In the genomic region with DNA sequence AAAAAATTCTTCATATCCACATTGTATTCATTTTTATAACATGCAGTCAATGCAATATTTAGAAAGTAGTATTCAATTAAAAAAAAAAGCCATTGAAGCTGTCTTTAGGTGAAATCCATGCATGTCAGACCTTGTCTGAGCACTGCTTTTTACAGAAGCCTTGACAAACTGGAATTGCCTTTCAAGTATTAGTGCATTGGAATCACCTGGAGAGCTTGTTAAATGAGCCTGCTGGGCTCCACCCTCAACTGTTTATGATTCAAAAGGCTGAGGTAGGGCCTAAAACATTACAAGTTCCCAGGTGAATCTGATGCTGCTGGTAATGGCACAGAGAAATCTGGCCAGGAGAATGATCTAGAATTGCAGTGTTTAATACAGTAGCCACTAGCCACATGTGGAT, we compare ENCODE assay signal across 20 cellular contexts.
DNase-seq lines count a peak whose midpoint lies in the region; ATAC-seq and TF ChIP-seq lines count a peak whose summit lies in the region.
"Had no signal": no experiment of that assay in that cellular context is flagged by ENCODE, and none has a peak within 500 bp of the region (broad histone marks: within the 10 kb centered on the region; RNA-seq: fewer than 3 reads in every experiment).

No MANE protein-coding gene starts in this region.

- TF ChIP-seq CTCF in HEK293 (tag by site-specific recombination; IDR thresholded peaks at IDR 0.05) (no peak), VCaP (conservative IDR thresholded peaks at IDR 0.05) (no peak), foreskin keratinocyte (conservative IDR thresholded peaks at IDR 0.05) (no peak), prostate gland (IDR thresholded peaks at IDR 0.05) (no peak)

- H3K9me3 ChIP-seq in HEK293 (ENCODE audit: control insufficient read depth, insufficient read depth, low read depth, low read length) (no peaks in the 10 kb centered on the region), prostate gland (no peaks in the 10 kb centered on the region)
- H3K9me3 ChIP-seq: A549, SJSA1 had no signal

- POLR2A ChIA-PET in HEK293 (lab: Yijun Ruan, JAX) = interaction anchor here (0.7 kb wide), 1 partner anchor 195 kb away, joined by 4 read pairs; no protein-coding TSS in a partner anchor

- no peaks in the 10 kb centered on the region for H3K27me3 ChIP-seq in foreskin keratinocyte
- no peaks in the 10 kb centered on the region for H3K27me3 ChIP-seq in prostate gland (replicated peaks; ENCODE audit: insufficient read depth)
- H3K27me3 ChIP-seq: SJSA1 had no signal

- H3K27ac ChIP-seq in HEK293 (ENCODE audit: extremely low read depth, low read depth, low read length) (0 out of 2 replicates have a peak overlapping the region, but pooled peaks have one; percentile 5), VCaP (peak overlapping the region; percentile 93), foreskin keratinocyte (no peak overlapping the region), prostate gland (no peak overlapping the region)
- H3K27ac ChIP-seq: A549, KMS-11, SJSA1 had no signal

- peaks cover 0 to 6% of the 10 kb centered on the region in 2 experiments; a peak in 2 of 3 replicates for H3K36me3 ChIP-seq in HEK293 (ENCODE audit: control insufficient read depth in 2 of 2, insufficient read depth in 1 of 2, low read length in 2 of 2)
- no peaks in the 10 kb centered on the region for H3K36me3 ChIP-seq in prostate gland
- H3K36me3 ChIP-seq: SJSA1 had no signal

- H3K4me3 ChIP-seq in HEK293 (ENCODE audit: low read depth, low read length) (no peak overlapping the region), prostate gland (no peak overlapping the region)
- H3K4me3 ChIP-seq: A549, SJSA1 had no signal

- ATAC-seq in foreskin keratinocyte = no peak
- ATAC-seq in GM21526 (IDR thresholded peaks at IDR 0.05; ENCODE audit: low FRiP score, unreplicated experiment) = no peak
- ATAC-seq: A549, Right ventricle myocardium inferior had no signal

- peaks cover 23% of the 10 kb centered on the region for H3K4me1 ChIP-seq in HEK293 (ENCODE audit: control insufficient read depth, insufficient read depth, low read length)
- peaks cover 14% of the 10 kb centered on the region for H3K4me1 ChIP-seq in foreskin keratinocyte
- no peaks in the 10 kb centered on the region for H3K4me1 ChIP-seq in prostate gland (replicated peaks)

- peak; percentile 63 to 79 for DNase-seq in foreskin keratinocyte
- DNase-seq in prostate gland (ENCODE audit: low spot score) = peak; percentile 46
- DNase-seq in A172 (ENCODE audit: low spot score) = no peak
- no peak for DNase-seq in DMS153 treated with DMSO at 0.1 percent for 48 hours (lab: John Stamatoyannopoulos, UW; ENCODE audit: unreplicated experiment)
- no peak for DNase-seq in dermis blood vessel endothelial cell
- DNase-seq: GOT3, HCEC 1CT, NCI-H1105, NCI-H146, NCI-H2029, NCI-H2171 treated with DMSO at 0.1 percent for 48 hours, NCI-H526, OCI-M1 had no signal

- CTCF ChIA-PET in HEK293 (lab: Yijun Ruan, JAX) = interaction anchor here (0.9 to 1.7 kb wide), 2 partner anchors 15 to 57 kb away, joined by 3 to 4 read pairs; no protein-coding TSS in a partner anchor

- intact Hi-C loops in prostate gland (cut with DNase I) = no loop called here

- TF ChIP-seq POLR2A in prostate gland (IDR thresholded peaks at IDR 0.05) = no peak

TF ChIP-seq in HEK293, 187 proteins besides CTCF, POLR2A, EP300 and RAD21:
- TF ChIP-seq ZNF10 (tag by site-specific recombination; IDR thresholded peaks at IDR 0.05) (peak; percentile 68; the same call in 1 of the 2 replicates), ZNF146 (tag by site-specific recombination; IDR thresholded peaks at IDR 0.05) (no peak)
TF ChIP-seq in HEK293: peak in this region for 1.

Comparison
In these comparisons a context has a peak if more than half of its experiments do, and no peak if none do; other contexts are left out.
1. H3K27ac ChIP-seq: peak in HEK293 (single experiment) and VCaP (single experiment); none in foreskin keratinocyte (single experiment) and prostate gland (0 of 2).
2. DNase-seq: peak in foreskin keratinocyte (2 of 2) and prostate gland (single experiment); none in A172 (single experiment), DMS153 treated with DMSO at 0.1 percent for 48 hours (single experiment) and dermis blood vessel endothelial cell (single experiment).